Comparison of ENCODE assay signal across 25 cellular contexts in the genomic region with DNA sequence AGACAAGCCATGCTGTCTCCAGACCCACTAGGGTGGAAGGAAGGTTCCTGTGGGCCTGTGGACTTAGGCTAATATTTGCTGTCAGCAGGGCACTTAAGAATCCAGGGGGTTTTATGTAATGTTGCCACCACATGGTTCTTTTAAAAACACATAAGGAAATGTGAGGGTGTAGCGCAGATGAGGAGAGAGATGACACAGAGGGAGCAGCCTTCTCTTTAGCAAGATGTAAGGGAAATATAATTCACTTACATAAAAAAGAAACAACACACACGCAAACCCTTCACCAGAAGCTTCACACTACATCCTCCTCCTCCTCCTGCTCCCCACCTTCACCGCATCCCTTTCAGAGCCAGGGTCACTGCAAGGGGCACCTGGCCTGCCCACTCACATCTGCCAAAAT. TPM values are rescaled to one million over a fixed set of nuclear protein-coding genes. Genes with fewer than 3 reads are reported as not detected.
"Had no signal": no experiment of that assay in that cellular context is flagged by ENCODE, and none has a peak within 500 bp of the region (broad histone marks: within the 10 kb centered on the region; RNA-seq: fewer than 3 reads in every experiment).

No MANE protein-coding gene starts in this region.

- H3K36me3 ChIP-seq: left lung, lower lobe of right lung, pancreas, prostate gland, right lobe of liver, tibial nerve, vagina had no signal

- H3K27ac Mint-ChIP-seq: naive thymus-derived CD4-positive, alpha-beta T cell; natural killer cell treated with Interleukin-12 subunit alpha and Interleukin-12 subunit beta and Interleukin-15 and Interleukin-18, amount 100 ng/mL, for 72 hours; stimulated activated memory B cell treated with anti-CD40 and anti-IgM and Interleukin-4, amounts not matched to agents 10 μg/mL and 1 μg/mL and 100 μg/mL, for 72 hours; stimulated activated naive CD8-positive, alpha-beta T cell treated with anti-CD3 and anti-CD28 coated beads, Interleukin-15, amount 100 ng/mL, for 72 hours; type B pancreatic cell had no signal

- H3K27ac ChIP-seq: left lung, lower lobe of right lung, pancreas, prostate gland, right lobe of liver, tibial nerve, vagina had no signal

- ATAC-seq: left colon; left lung; lower lobe of right lung; naive thymus-derived CD4-positive, alpha-beta T cell; natural killer cell treated with Interleukin-12 subunit alpha and Interleukin-12 subunit beta and Interleukin-15 and Interleukin-18, amount 100 ng/mL, for 72 hours; pancreas; stimulated activated memory B cell treated with anti-CD40 and anti-IgM and Interleukin-4, amounts not matched to agents 10 μg/mL and 1 μg/mL and 100 μg/mL, for 72 hours; stimulated activated naive CD8-positive, alpha-beta T cell treated with anti-CD3 and anti-CD28 coated beads, Interleukin-15, amount 100 ng/mL, for 72 hours had no signal

- H3K4me3 ChIP-seq: left lung, lower lobe of right lung, pancreas, prostate gland, right lobe of liver, smooth muscle cell, tibial nerve, vagina had no signal

- H3K4me2 ChIP-seq: smooth muscle cell had no signal

- H3K27me3 ChIP-seq: pancreas, right lobe of liver, tibial nerve, vagina had no signal

- H3K9me3 Mint-ChIP-seq: naive thymus-derived CD4-positive, alpha-beta T cell; natural killer cell treated with Interleukin-12 subunit alpha and Interleukin-12 subunit beta and Interleukin-15 and Interleukin-18, amount 100 ng/mL, for 72 hours; stimulated activated memory B cell treated with anti-CD40 and anti-IgM and Interleukin-4, amounts not matched to agents 10 μg/mL and 1 μg/mL and 100 μg/mL, for 72 hours; stimulated activated naive CD8-positive, alpha-beta T cell treated with anti-CD3 and anti-CD28 coated beads, Interleukin-15, amount 100 ng/mL, for 72 hours; type B pancreatic cell had no signal

- FAIRE-seq: islet of Langerhans, kidney, pancreas had no signal

- H3K9me3 ChIP-seq: left lung, lower lobe of right lung, pancreas, prostate gland, right lobe of liver, tibial nerve, vagina had no signal

- DNase-seq: kidney; left colon; left lung; lower lobe of right lung; mammary epithelial cell; mesenchymal stem cell; naive thymus-derived CD4-positive, alpha-beta T cell; pancreas; right lobe of liver; stimulated activated CD4-positive, alpha-beta T cell treated with anti-CD3 and anti-CD28 coated beads, Interleukin-1b, Interleukin-23, amount 100 ng/mL, for 48 hours; stimulated activated CD4-positive, alpha-beta T cell treated with anti-CD3 and anti-CD28 coated beads, Interleukin-2, amount 100 ng/mL, for 48 hours; stimulated activated CD4-positive, alpha-beta T cell treated with anti-CD3 and anti-CD28 coated beads, Interleukin-4, amount 100 ng/mL, for 4 hours; stimulated activated CD8-positive, alpha-beta memory T cell treated with anti-CD3 and anti-CD28 coated beads, Interleukin-4, amount 100 ng/mL, for 48 hours; stimulated activated naive CD4-positive, alpha-beta T cell treated with Interleukin-2 at 50 U/mL for 16 hours; stimulated activated naive CD8-positive, alpha-beta T cell treated with anti-CD3 and anti-CD28 coated beads, Interleukin-15, amount 100 ng/mL, for 72 hours; substantia nigra had no signal

- H3K27me3 Mint-ChIP-seq: stimulated activated naive CD8-positive, alpha-beta T cell treated with anti-CD3 and anti-CD28 coated beads, Interleukin-15, amount 100 ng/mL, for 72 hours had no signal

- H3K4me3 Mint-ChIP-seq: naive thymus-derived CD4-positive, alpha-beta T cell; natural killer cell treated with Interleukin-12 subunit alpha and Interleukin-12 subunit beta and Interleukin-15 and Interleukin-18, amount 100 ng/mL, for 72 hours; stimulated activated memory B cell treated with anti-CD40 and anti-IgM and Interleukin-4, amounts not matched to agents 10 μg/mL and 1 μg/mL and 100 μg/mL, for 72 hours; stimulated activated naive CD8-positive, alpha-beta T cell treated with anti-CD3 and anti-CD28 coated beads, Interleukin-15, amount 100 ng/mL, for 72 hours; type B pancreatic cell had no signal

- H3K36me3 Mint-ChIP-seq: naive thymus-derived CD4-positive, alpha-beta T cell; natural killer cell treated with Interleukin-12 subunit alpha and Interleukin-12 subunit beta and Interleukin-15 and Interleukin-18, amount 100 ng/mL, for 72 hours; stimulated activated memory B cell treated with anti-CD40 and anti-IgM and Interleukin-4, amounts not matched to agents 10 μg/mL and 1 μg/mL and 100 μg/mL, for 72 hours; type B pancreatic cell had no signal

RNA-seq across cellular contexts. Expression of a gene that starts 25.1 kb away (rescaled TPM):
- polyA plus RNA-seq: naive thymus-derived CD4-positive, alpha-beta T cell had no signal

RNA-seq across cellular contexts. Expression of a gene that starts 36.3 kb away (rescaled TPM):
- total RNA-seq: myocyte had no signal
